8 cellular contexts compared by ENCODE assay signal in the genomic region with DNA sequence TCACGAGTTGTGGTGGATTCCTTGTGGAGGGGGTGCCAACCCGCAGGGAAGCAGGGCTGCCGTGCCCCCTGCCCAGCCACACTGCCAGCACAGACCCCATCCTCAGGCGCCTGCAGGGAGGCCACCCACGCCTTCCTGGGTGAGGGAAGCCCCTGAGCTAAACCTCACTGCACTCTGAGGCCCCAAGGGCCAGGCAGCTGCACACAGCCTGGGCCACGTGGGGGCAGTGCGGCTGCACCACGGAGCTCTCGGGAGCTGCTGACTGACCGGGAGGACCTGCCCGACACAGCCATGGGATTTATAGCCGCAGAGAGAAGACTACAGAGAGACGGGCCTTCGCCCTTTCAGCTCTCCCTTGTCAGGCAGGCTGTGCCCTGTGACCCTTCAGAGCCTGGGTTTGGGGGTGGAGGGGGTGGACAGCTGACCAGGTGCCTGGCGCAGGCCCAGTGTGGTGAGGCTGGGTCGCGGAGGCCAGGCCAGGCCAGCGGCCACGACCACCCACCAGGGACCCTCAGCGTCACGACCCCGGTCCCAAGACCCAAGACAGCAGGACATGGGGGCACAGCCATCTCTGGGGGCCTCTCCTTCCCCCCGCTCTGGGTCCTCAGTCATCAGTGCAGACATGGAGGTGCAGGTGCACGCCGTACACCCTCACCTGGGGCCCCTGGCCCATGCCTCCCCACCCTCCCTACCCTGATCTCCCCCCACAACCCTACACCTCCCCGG. TPM values are rescaled to one million over a fixed set of nuclear protein-coding genes. Genes with fewer than 3 reads are reported as not detected.
DNase-seq lines count a peak whose midpoint lies in the region; ATAC-seq, FAIRE-seq and TF ChIP-seq lines count a peak whose summit lies in the region.

No MANE protein-coding gene starts in this region.

- peaks cover 11 to 17% of the 10 kb centered on the region in 2 donors for H3K36me3 ChIP-seq in kidney (ENCODE audit: control insufficient read depth in 1 of 2, insufficient read depth in 2 of 2, low read length in 2 of 2)

- DNase-seq in G401 (ENCODE audit: low spot score) (peak; percentile 51), OCI-M1 (lab: John Stamatoyannopoulos, UW) (peak; percentile 89), amniotic epithelial cell (ENCODE audit: low read depth) (peak; percentile 67), kidney (peak; percentile 56)
- DNase-seq in stimulated activated CD8-positive, alpha-beta memory T cell treated with anti-CD3 and anti-CD28 coated beads, Interleukin-7, amount 100 ng/mL, for 48 hours (ENCODE audit: extremely low read depth in 1 of 2, low read depth in 1 of 2), result peak; percentile 53 to 57
- DNase-seq in effector CD4-positive, alpha-beta T cell, result no peak

- ATAC-seq in GM19467 (IDR thresholded peaks at IDR 0.05; ENCODE audit: unreplicated experiment), result peak; percentile 55
- peak; percentile 64 for ATAC-seq in HG03442 (IDR thresholded peaks at IDR 0.05; ENCODE audit: unreplicated experiment)

- no peak overlapping the region for H3K9ac ChIP-seq in kidney (ENCODE audit: low read length in 2 of 2)

- in situ Hi-C loops in G401 (cut with HindIII; ENCODE audit: low sequenced_read_pairs), result no loop called here

- H3K4me3 ChIP-seq in kidney (ENCODE audit: low read length in 2 of 2), result no peak overlapping the region

- no peaks in the 10 kb centered on the region for H3K9me3 ChIP-seq in kidney (ENCODE audit: control insufficient read depth in 1 of 2, low read length in 2 of 2)

- no peak for FAIRE-seq in kidney (lab: Jason Lieb, UNC)

- intact Hi-C loops in kidney (cut with DNase I), result no loop called here

- H3K27ac ChIP-seq in kidney (ENCODE audit: low read depth in 2 of 2, low read length in 2 of 2), result no peak overlapping the region

- H3K4me1 ChIP-seq in kidney (ENCODE audit: control insufficient read depth in 1 of 2, insufficient read depth in 1 of 2, low read depth in 1 of 2, low read length in 2 of 2), result peaks cover 0 to 4% of the 10 kb centered on the region in 2 donors

- TF ChIP-seq CTCF in kidney (IDR thresholded peaks at IDR 0.05; ENCODE audit: borderline replicate concordance, extremely low read depth, insufficient read depth), result peak; percentile 19

RNA-seq across cellular contexts. Expression of a gene that starts 4.3 kb away (rescaled TPM):
- 0.24 and 2.5 TPM in 2 replicates for total RNA-seq in G401 (2014; rRNA removed; shearing (Covaris generic))
- 1.7 TPM for total RNA-seq in kidney
- 0.71 TPM for polyA plus RNA-seq in kidney (ENCODE audit: insufficient read depth, low read depth, low replicate concordance)

RNA-seq across cellular contexts. Expression of a gene that starts 45.8 kb away (rescaled TPM):
- 122 and 132 TPM in 2 replicates for total RNA-seq in G401 (2014; rRNA removed; shearing (Covaris generic))
- total RNA-seq in kidney, result 89.6 TPM
- polyA plus RNA-seq in kidney (ENCODE audit: insufficient read depth, low read depth, low replicate concordance), result 125 TPM
